7 cellular contexts compared by ENCODE assay signal in genomic region chr2:55431982-55432627, GRCh38. TPM values are rescaled to one million over a fixed set of nuclear protein-coding genes. Genes with fewer than 3 reads are reported as not detected.
A peak's percentile ranks its signal among the peaks of the same experiment; 100 is the strongest.
DNase-seq lines count a peak whose midpoint lies in the region; FAIRE-seq and TF ChIP-seq lines count a peak whose summit lies in the region.

No MANE protein-coding gene starts in this region.

- H3F3A ChIP-seq in neural cell (ENCODE audit: insufficient read depth, low read length, poor library complexity, severe bottlenecking): no peaks in the 10 kb centered on the region

- no peak overlapping the region for H3K9ac ChIP-seq in neural cell (ENCODE audit: low read length)

- TF ChIP-seq CTCF in epithelial cell of proximal tubule (conservative IDR thresholded peaks at IDR 0.05; ENCODE audit: low read depth, low read length) (peak; percentile 65), neural cell (IDR thresholded peaks at IDR 0.05; ENCODE audit: poor library complexity, severe bottlenecking) (peak; percentile 62)

- no peaks in the 10 kb centered on the region for H3K9me2 ChIP-seq in neural cell (ENCODE audit: insufficient read depth, low read length)

- peak; percentile 86 for FAIRE-seq in RCC 7860 (lab: Jason Lieb, UNC)

- H4K20me1 ChIP-seq in neural cell (ENCODE audit: insufficient read depth): no peaks in the 10 kb centered on the region

- no peak overlapping the region for H2AFZ ChIP-seq in neural cell (ENCODE audit: low read depth, low read length)

- TF ChIP-seq EP300 in neural cell (conservative IDR thresholded peaks at IDR 0.05; ENCODE audit: poor library complexity, severe bottlenecking): no peak

- no peaks in the 10 kb centered on the region for H3K27me3 ChIP-seq in neural cell (ENCODE audit: insufficient read depth, low read depth, low read length)

- DNase-seq in GM03348 (ENCODE audit: low spot score) (peak; percentile 57), HCEC 1CT (peak; percentile 62), RCC 7860 (ENCODE audit: low spot score) (peak; percentile 42), epithelial cell of proximal tubule (ENCODE audit: low read depth) (no peak)
- no peak for DNase-seq in activated CD8-positive, alpha-beta memory T cell treated with anti-CD3 and anti-CD28 coated beads, Interleukin-2, amount 50 U/mL, for 48 hours
- no peak for DNase-seq in activated effector memory CD4-positive, alpha-beta T cell treated with anti-CD3 and anti-CD28 coated beads, Interleukin-2, amount 50 U/mL, for 16 hours

- TF ChIP-seq RAD21 in neural cell (conservative IDR thresholded peaks at IDR 0.05): peak; percentile 51

- H3K9me3 ChIP-seq in neural cell (ENCODE audit: low read length): no peaks in the 10 kb centered on the region

- H3K79me2 ChIP-seq in neural cell (replicated peaks; ENCODE audit: insufficient read depth, low read length): no peaks in the 10 kb centered on the region

- H3K4me2 ChIP-seq in neural cell (ENCODE audit: low read length): no peak overlapping the region

- H3K36me3 ChIP-seq in neural cell (ENCODE audit: insufficient read depth, low read length): no peaks in the 10 kb centered on the region

- H3K27ac ChIP-seq in neural cell (ENCODE audit: low read length): no peak overlapping the region

- H3K4me3 ChIP-seq in epithelial cell of proximal tubule (ENCODE audit: low read depth, low read length) (no peak overlapping the region), neural cell (ENCODE audit: low read length) (no peak overlapping the region)

TF ChIP-seq in neural cell, 6 proteins besides CTCF, POLR2A, EP300 and RAD21:
- TF ChIP-seq POLR2AphosphoS5 (IDR thresholded peaks at IDR 0.05): no peak
- TF ChIP-seq TAF1 (IDR thresholded peaks at IDR 0.05; ENCODE audit: low read depth): no peak
- no peak for TF ChIP-seq EZH2 (IDR thresholded peaks at IDR 0.05; ENCODE audit: borderline replicate concordance, insufficient read depth, low read length, poor library complexity, severe bottlenecking)
- TF ChIP-seq REST (IDR thresholded peaks at IDR 0.05; ENCODE audit: borderline replicate concordance): no peak
- peak; percentile 40 for TF ChIP-seq SMC3 (conservative IDR thresholded peaks at IDR 0.05; ENCODE audit: poor library complexity)
- TF ChIP-seq MXI1 (conservative IDR thresholded peaks at IDR 0.05; ENCODE audit: poor library complexity, severe bottlenecking): no peak

RNA-seq across cellular contexts. Expression of gene CCDC88A, which starts 12.4 kb away (rescaled TPM):
- 28.3 and 31.2 TPM in 2 replicates for total RNA-seq in epithelial cell of proximal tubule
- polyA plus RNA-seq in neural cell: 195 and 224 TPM in 2 replicates
- polyA minus RNA-seq in neural cell: 351 and 428 TPM in 2 replicates

Comparison
In these comparisons a context has a peak if more than half of its experiments do, and no peak if none do; other contexts are left out.
1. DNase-seq: peak in GM03348 (single experiment), HCEC 1CT (single experiment) and RCC 7860 (single experiment); none in epithelial cell of proximal tubule (single experiment), activated CD8-positive, alpha-beta memory T cell treated with anti-CD3 and anti-CD28 coated beads, Interleukin-2, amount 50 U/mL, for 48 hours (single experiment) and activated effector memory CD4-positive, alpha-beta T cell treated with anti-CD3 and anti-CD28 coated beads, Interleukin-2, amount 50 U/mL, for 16 hours (single experiment).